ENCODE assay signal across 32 cellular contexts in the genomic region with DNA sequence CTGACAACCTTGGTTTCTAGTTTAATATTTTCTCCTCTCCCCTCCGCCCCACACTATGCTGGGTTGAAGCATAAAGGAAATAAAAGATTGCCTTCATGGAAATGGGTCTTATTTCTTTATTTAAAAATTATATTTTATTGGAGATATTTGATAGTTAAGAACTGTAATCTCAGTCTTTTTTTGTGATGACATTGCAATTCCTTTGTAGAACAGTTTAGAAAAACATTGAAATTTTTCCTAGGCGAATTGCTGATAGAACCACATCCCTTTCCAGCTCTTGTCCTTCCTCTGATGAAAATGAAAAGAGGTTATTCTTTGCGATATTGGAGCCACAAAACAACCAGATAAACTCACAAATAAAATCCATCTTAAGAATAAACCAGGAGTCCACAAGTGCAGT.
"Had no signal": no experiment of that assay in that cellular context is flagged by ENCODE, and none has a peak within 500 bp of the region (broad histone marks: within the 10 kb centered on the region; RNA-seq: fewer than 3 reads in every experiment).

No MANE protein-coding gene starts in this region.

- H3K9me3 Mint-ChIP-seq: natural killer cell treated with Interleukin-12 subunit alpha and Interleukin-12 subunit beta and Interleukin-15 and Interleukin-18, amount 100 ng/mL, for 72 hours; stimulated activated naive CD8-positive, alpha-beta T cell treated with anti-CD3 and anti-CD28 coated beads, Interleukin-15, amount 100 ng/mL, for 72 hours had no signal

- H3K27ac ChIP-seq: neutrophil, ovary, parathyroid adenoma, psoas muscle, skin epidermis, spleen, suprapubic skin, testis, tibial artery, transverse colon, upper lobe of right lung, uterus had no signal

- H3K27me3 ChIP-seq: neutrophil, ovary, spleen, suprapubic skin, testis, tibial artery, transverse colon, upper lobe of right lung, uterus had no signal

- H2AFZ ChIP-seq: parathyroid adenoma had no signal

- H3K4me3 Mint-ChIP-seq: naive thymus-derived CD8-positive, alpha-beta T cell; natural killer cell treated with Interleukin-12 subunit alpha and Interleukin-12 subunit beta and Interleukin-15 and Interleukin-18, amount 100 ng/mL, for 72 hours; nephron progenitor cell; neural crest cell; stimulated activated memory B cell treated with anti-CD40 and anti-IgM and Interleukin-4, amounts not matched to agents 10 μg/mL and 1 μg/mL and 100 μg/mL, for 72 hours; stimulated activated naive CD8-positive, alpha-beta T cell treated with anti-CD3 and anti-CD28 coated beads, Interleukin-15, amount 100 ng/mL, for 72 hours; type B pancreatic cell had no signal

- H3K36me3 Mint-ChIP-seq: naive thymus-derived CD8-positive, alpha-beta T cell; natural killer cell treated with Interleukin-12 subunit alpha and Interleukin-12 subunit beta and Interleukin-15 and Interleukin-18, amount 100 ng/mL, for 72 hours; stimulated activated memory B cell treated with anti-CD40 and anti-IgM and Interleukin-4, amounts not matched to agents 10 μg/mL and 1 μg/mL and 100 μg/mL, for 72 hours had no signal

- H3K4me1 Mint-ChIP-seq: naive thymus-derived CD8-positive, alpha-beta T cell; stimulated activated memory B cell treated with anti-CD40 and anti-IgM and Interleukin-4, amounts not matched to agents 10 μg/mL and 1 μg/mL and 100 μg/mL, for 72 hours; stimulated activated naive CD8-positive, alpha-beta T cell treated with anti-CD3 and anti-CD28 coated beads, Interleukin-15, amount 100 ng/mL, for 72 hours had no signal

- H3K9ac ChIP-seq: parathyroid adenoma had no signal

- H3K79me2 ChIP-seq: parathyroid adenoma had no signal

- H3K9me3 ChIP-seq: neutrophil, ovary, psoas muscle, spleen, suprapubic skin, testis, tibial artery, transverse colon, upper lobe of right lung, uterus had no signal

- H3K4me2 ChIP-seq: smooth muscle cell had no signal

- DNase-seq: naive thymus-derived CD8-positive, alpha-beta T cell; nephron progenitor cell; nucleus accumbens; ovary; psoas muscle; right cardiac atrium; spleen; stimulated activated CD4-positive, alpha-beta T cell treated with anti-CD3 and anti-CD28 coated beads, Interleukin-12 subunit alpha, Interleukin-12 subunit beta, amount 100 ng/mL, for 4 hours; stimulated activated CD4-positive, alpha-beta T cell treated with anti-CD3 and anti-CD28 coated beads, Interleukin-1b, Interleukin-23, amount 100 ng/mL, for 48 hours; stimulated activated CD4-positive, alpha-beta T cell treated with anti-CD3 and anti-CD28 coated beads, Interleukin-4, amount 100 ng/mL, for 1 hour; stimulated activated CD4-positive, alpha-beta T cell treated with anti-CD3 and anti-CD28 coated beads, Interleukin-4, amount 100 ng/mL, for 4 hours; stimulated activated CD8-positive, alpha-beta memory T cell treated with anti-CD3 and anti-CD28 coated beads, Interleukin-4, amount 100 ng/mL, for 48 hours; stimulated activated naive CD4-positive, alpha-beta T cell; stimulated activated naive CD8-positive, alpha-beta T cell treated with anti-CD3 and anti-CD28 coated beads, Interleukin-15, amount 100 ng/mL, for 72 hours; stimulated activated naive CD8-positive, alpha-beta T cell treated with anti-CD3 and anti-CD28 coated beads, Interleukin-15, Interleukin-2, amounts not matched to agents 100 U/mL and 50 U/mL, for 24 hours; substantia nigra; testis; tibial artery; transverse colon; upper lobe of right lung; uterus had no signal

- H3K36me3 ChIP-seq: neutrophil, ovary, spleen, suprapubic skin, tibial artery, transverse colon, upper lobe of right lung, uterus had no signal

- ATAC-seq: naive thymus-derived CD8-positive, alpha-beta T cell; natural killer cell treated with Interleukin-12 subunit alpha and Interleukin-12 subunit beta and Interleukin-15 and Interleukin-18, amount 100 ng/mL, for 72 hours; psoas muscle; right cardiac atrium; sciatic nerve; stimulated activated memory B cell treated with anti-CD40 and anti-IgM and Interleukin-4, amounts not matched to agents 10 μg/mL and 1 μg/mL and 100 μg/mL, for 72 hours; stimulated activated naive CD8-positive, alpha-beta T cell treated with anti-CD3 and anti-CD28 coated beads, Interleukin-15, amount 100 ng/mL, for 72 hours; stimulated activated naive CD8-positive, alpha-beta T cell treated with anti-CD3 and anti-CD28 coated beads, Interleukin-15, Interleukin-2, amounts not matched to agents 100 U/mL and 50 U/mL, for 24 hours; upper lobe of right lung had no signal

- H3K4me1 ChIP-seq: parathyroid adenoma, psoas muscle, spleen, suprapubic skin, testis, tibial artery, transverse colon, upper lobe of right lung, uterus had no signal

- H3K27ac Mint-ChIP-seq: naive thymus-derived CD8-positive, alpha-beta T cell; natural killer cell treated with Interleukin-12 subunit alpha and Interleukin-12 subunit beta and Interleukin-15 and Interleukin-18, amount 100 ng/mL, for 72 hours; nephron progenitor cell; progenitor cell of endocrine pancreas; stimulated activated memory B cell treated with anti-CD40 and anti-IgM and Interleukin-4, amounts not matched to agents 10 μg/mL and 1 μg/mL and 100 μg/mL, for 72 hours; stimulated activated naive CD8-positive, alpha-beta T cell treated with anti-CD3 and anti-CD28 coated beads, Interleukin-15, amount 100 ng/mL, for 72 hours; type B pancreatic cell had no signal

- H3K4me3 ChIP-seq: ovary, psoas muscle, skin epidermis, smooth muscle cell, spleen, suprapubic skin, testis, tibial artery, transverse colon, upper lobe of right lung, uterus had no signal

- H3K27me3 Mint-ChIP-seq: progenitor cell of endocrine pancreas; stimulated activated naive CD8-positive, alpha-beta T cell treated with anti-CD3 and anti-CD28 coated beads, Interleukin-15, amount 100 ng/mL, for 72 hours; type B pancreatic cell had no signal
